35 cellular contexts compared by ENCODE assay signal in the genomic region with DNA sequence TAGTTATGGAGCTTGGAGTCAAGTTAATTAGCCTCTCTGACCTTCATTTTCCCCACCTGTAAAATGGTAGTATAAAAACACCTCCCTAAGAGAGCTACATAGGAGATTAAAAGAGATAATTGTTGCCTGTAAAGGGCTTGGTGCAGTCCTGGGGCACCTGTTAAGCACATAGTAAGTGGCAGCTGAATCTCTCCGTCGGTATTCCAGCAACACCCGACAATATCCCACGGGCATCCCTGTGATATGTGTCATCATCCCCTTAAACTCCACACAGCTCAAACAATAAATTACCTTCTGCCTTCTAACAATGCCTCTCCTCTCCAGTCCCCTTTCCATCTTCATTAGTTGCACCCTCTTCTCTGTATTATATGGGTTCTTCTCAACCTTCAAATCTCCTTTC.
"Had no signal": no experiment of that assay in that cellular context is flagged by ENCODE, and none has a peak within 500 bp of the region (broad histone marks: within the 10 kb centered on the region; RNA-seq: fewer than 3 reads in every experiment).

No MANE protein-coding gene starts in this region.

- DNase-seq: Karpas-422, Kasumi-1, KG1, MG63, MM.1S, MV-4-11, NCI-H1092, NCI-H1092 treated with DMSO at 0.1 percent for 48 hours, NCI-H1105, NCI-H1105 treated with DMSO at 0.1 percent for 48 hours, NCI-H1417, NCI-H1417 treated with DMSO at 0.1 percent for 48 hours, NCI-H1436, NCI-H1436 treated with DMSO at 0.1 percent for 48 hours, NCI-H146, NCI-H1694, NCI-H1694 treated with DMSO at 0.1 percent for 48 hours, NCI-H187, NCI-H187 treated with DMSO at 0.1 percent for 48 hours, NCI-H1930, NCI-H2029, NCI-H2029 treated with DMSO at 0.1 percent for 48 hours, NCI-H2081, NCI-H2081 treated with DMSO at 0.1 percent for 48 hours, NCI-H2107, NCI-H2171, NCI-H2171 treated with DMSO at 0.1 percent for 48 hours, NCI-H2227 treated with DMSO at 0.1 percent for 48 hours, NCI-H226, NCI-H345, NCI-H446 treated with DMSO at 0.1 percent for 48 hours, NCI-H510A, NCI-H510A treated with DMSO at 0.1 percent for 48 hours, NCI-H524 had no signal

- H3K9ac ChIP-seq: KMS-11 had no signal

- H3K27me3 ChIP-seq: MG63 had no signal

- H3K9me3 ChIP-seq: MG63 had no signal

- H3K27ac ChIP-seq: KMS-11 had no signal

- H3K36me3 ChIP-seq: MG63 had no signal

- H3K4me2 ChIP-seq: KMS-11 had no signal

- H3K4me3 ChIP-seq: MG63 had no signal
